In the genomic region with DNA sequence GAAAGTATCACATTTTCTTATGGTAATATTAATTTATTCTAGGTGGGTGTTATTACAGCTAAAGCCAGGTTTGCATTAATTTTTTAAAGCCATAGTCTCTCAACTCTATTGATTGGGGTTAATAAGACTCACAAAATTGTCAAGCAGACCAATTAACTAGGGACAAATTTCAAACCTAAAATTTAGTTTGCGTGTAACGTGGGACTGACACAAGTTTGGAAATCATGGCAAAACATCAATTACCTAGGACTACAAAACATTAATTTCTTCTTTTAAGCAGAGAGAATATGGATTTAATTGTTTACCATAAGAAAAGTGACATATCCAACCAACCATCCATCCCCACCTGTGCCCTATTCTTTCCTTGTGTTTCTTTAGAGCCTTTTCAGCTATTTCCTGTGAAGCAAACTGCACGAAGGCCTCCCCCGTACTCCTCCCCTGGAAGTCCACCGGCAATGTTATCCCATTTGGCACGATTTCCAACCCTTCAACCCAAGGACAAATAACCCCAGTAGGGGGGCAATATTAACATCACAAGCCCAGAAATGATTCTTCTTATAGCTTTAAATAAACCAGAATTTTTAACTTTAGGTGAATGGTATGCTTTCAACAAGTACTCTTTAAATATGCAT, we compare ENCODE assay signal across 8 cellular contexts. TPM values are rescaled to one million over a fixed set of nuclear protein-coding genes. Genes with fewer than 3 reads are reported as not detected.
DNase-seq lines count a peak whose midpoint lies in the region; ATAC-seq and TF ChIP-seq lines count a peak whose summit lies in the region.

No MANE protein-coding gene starts in this region.

- peaks cover 86% of the 10 kb centered on the region for H3K36me3 ChIP-seq in Panc1 (ENCODE audit: control insufficient read depth, insufficient read depth, low read length)
- peaks cover 61 to 85% (median 72%) of the 10 kb centered on the region in 4 donors for H3K36me3 ChIP-seq in esophagus muscularis mucosa
- no peaks in the 10 kb centered on the region for H3K36me3 ChIP-seq in parathyroid adenoma (ENCODE audit: control insufficient read depth, insufficient read depth, low read length)

- H3K9ac ChIP-seq in parathyroid adenoma: no peak overlapping the region

- H3K4me3 ChIP-seq in GM08714 (ENCODE audit: low read length) (peak overlapping the region; percentile 100), Panc1 (ENCODE audit: low read depth in 2 of 2, low read length in 2 of 2) (peak overlapping the region; percentile 46 to 99), esophagus muscularis mucosa (peak overlapping the region; percentile 75 to 100 (median 98)), parathyroid adenoma (ENCODE audit: low read depth, low read length) (peak overlapping the region; percentile 99)

- intact Hi-C loops in Panc1 (cut with micrococcal nuclease; ENCODE audit: unreplicated experiment) (no loop called here), esophagus muscularis mucosa (cut with DNase I) (no loop called here)

- TF ChIP-seq POLR2A in esophagus muscularis mucosa (IDR thresholded peaks at IDR 0.05; ENCODE audit: low read depth): no peak

- BruUV-seq in Panc1 (replicated peaks; lab: Mats Ljungman, UMichigan): no TSS peak

- H3K27me3 ChIP-seq in Panc1 (ENCODE audit: control insufficient read depth, insufficient read depth, low read length): no peaks in the 10 kb centered on the region
- no peaks in the 10 kb centered on the region for H3K27me3 ChIP-seq in esophagus muscularis mucosa
- no peaks in the 10 kb centered on the region for H3K27me3 ChIP-seq in parathyroid adenoma (ENCODE audit: control insufficient read depth, insufficient read depth, low read length)

- in situ Hi-C loops in Panc1 (cut with HindIII; ENCODE audit: low pct_unique_long_range_greater_than_20kb, low sequenced_read_pairs): no loop called here
- in situ Hi-C loops in GM13976 (cut with MboI; ENCODE audit: low sequenced_read_pairs, unreplicated experiment): no loop called here

- H3K27ac ChIP-seq in Panc1 (ENCODE audit: low read length) (peak overlapping the region; percentile 2; the same call in 1 of the 2 replicates), esophagus muscularis mucosa (replicated peaks in 1 of 4) (peak overlapping the region in 3 of 4 donors; percentile 3 to 100 (median 14)), parathyroid adenoma (no peak overlapping the region)

- no peak overlapping the region for H2AFZ ChIP-seq in parathyroid adenoma

- no peak for TF ChIP-seq EP300 in esophagus muscularis mucosa (IDR thresholded peaks at IDR 0.05)

- ATAC-seq in Panc1: no peak

- WGBS in esophagus muscularis mucosa: 13% methylated on average over 6 of the region's 6 CpGs

- H3K4me1 ChIP-seq in Panc1 (ENCODE audit: control insufficient read depth, insufficient read depth, low read length) (peaks cover 57% of the 10 kb centered on the region), esophagus muscularis mucosa (peaks cover 68 to 83% (median 77%) of the 10 kb centered on the region in 4 donors), parathyroid adenoma (peaks cover 25% of the 10 kb centered on the region)

- H3K79me2 ChIP-seq in parathyroid adenoma: peaks cover 28% of the 10 kb centered on the region

- peak overlapping the region; percentile 71 for H3K4me2 ChIP-seq in parathyroid adenoma (ENCODE audit: low read length)

- DNase-seq in Panc1 (ENCODE audit: low read depth, low spot score) (no peak), esophagus muscularis mucosa (ENCODE audit: extremely low spot score) (no peak), AML-193 (lab: John Stamatoyannopoulos, UW) (no peak), GM13976 (ENCODE audit: low spot score) (no peak), inferior parietal cortex (ENCODE audit: extremely low spot score) (no peak), NCI-H2227 treated with DMSO at 0.1 percent for 48 hours (lab: John Stamatoyannopoulos, UW) (no peak)

- CTCF ChIA-PET in Panc1 (lab: Charles Lee): interaction anchor here (0.6 kb wide), 1 partner anchor 50 kb away, joined by 4 read pairs; no protein-coding TSS in a partner anchor

- no peaks in the 10 kb centered on the region for H3K9me3 ChIP-seq in Panc1 (ENCODE audit: control insufficient read depth, insufficient read depth, low read depth, low read length)
- no peaks in the 10 kb centered on the region for H3K9me3 ChIP-seq in esophagus muscularis mucosa
- H3K9me3 ChIP-seq in parathyroid adenoma (ENCODE audit: control insufficient read depth, low read length): no peaks in the 10 kb centered on the region

- POLR2A ChIA-PET in Panc1 (lab: Charles Lee): no interaction called here

- no peak for TF ChIP-seq CTCF in Panc1 (IDR thresholded peaks at IDR 0.05)
- no peak for TF ChIP-seq CTCF in esophagus muscularis mucosa (IDR thresholded peaks at IDR 0.05)
- TF ChIP-seq CTCF in parathyroid adenoma (IDR thresholded peaks at IDR 0.05): no peak
- TF ChIP-seq CTCF in GM13976 (IDR thresholded peaks at IDR 0.05; ENCODE audit: borderline replicate concordance, control extremely low read depth, extremely low read depth, insufficient read depth, missing control alignments): no peak

RNA-seq across cellular contexts. Expression of a gene that starts 4.4 kb away (rescaled TPM):
- total RNA-seq in Panc1 (2021; ENCODE audit: unreplicated experiment): 587 TPM
- polyA plus RNA-seq in Panc1 (2012; ENCODE audit: insufficient read length): 477 TPM
- total RNA-seq in esophagus muscularis mucosa: 100 to 1,000 TPM; 234 to 369 (median 244) TPM
